ENCODE assay signal across 18 cellular contexts in the genomic region with DNA sequence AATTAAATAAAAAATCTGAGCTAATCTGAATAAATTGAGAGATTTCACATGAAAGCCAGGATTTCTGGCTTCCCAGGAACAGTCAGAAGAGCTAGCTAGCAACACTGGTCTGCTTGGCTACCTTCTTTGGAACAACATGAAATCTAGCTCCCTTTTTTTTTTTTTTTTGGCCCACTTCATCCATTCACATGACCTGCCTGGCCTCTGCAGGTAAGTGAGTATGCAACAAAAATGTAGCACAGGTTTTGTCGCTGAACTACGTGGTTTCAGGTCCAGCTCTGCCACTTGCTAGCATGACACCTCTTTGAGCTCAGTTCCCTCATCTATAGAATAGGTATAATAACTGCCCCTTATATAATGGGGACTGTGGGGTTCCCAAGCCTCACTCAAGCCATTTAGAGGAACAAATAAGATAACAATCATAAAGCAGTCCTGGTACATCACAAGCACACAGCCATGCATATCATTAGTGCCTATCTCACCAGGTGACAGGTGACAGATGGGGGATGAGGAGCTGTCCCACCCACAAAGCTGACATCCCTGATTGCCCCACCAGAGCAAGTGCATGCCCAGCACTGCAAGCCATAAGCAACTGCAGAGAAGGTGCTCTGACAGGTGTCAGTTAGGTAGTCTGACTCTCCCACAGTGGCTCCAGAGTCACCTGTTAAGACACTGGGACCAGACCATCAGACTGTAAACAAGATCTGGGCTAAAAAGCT. TPM values are rescaled to one million over a fixed set of nuclear protein-coding genes. Genes with fewer than 3 reads are reported as not detected.
DNase-seq lines count a peak whose midpoint lies in the region; ATAC-seq and TF ChIP-seq lines count a peak whose summit lies in the region.
"Had no signal": no experiment of that assay in that cellular context is flagged by ENCODE, and none has a peak within 500 bp of the region (broad histone marks: within the 10 kb centered on the region; RNA-seq: fewer than 3 reads in every experiment).

No MANE protein-coding gene starts in this region.

- peaks cover 0 to 3% (median 0%) of the 10 kb centered on the region in 8 donors for H3K9me3 Mint-ChIP-seq in CD4-positive, alpha-beta memory T cell

- ATAC-seq in gastrocnemius medialis: no peak
- ATAC-seq in GM21447 (IDR thresholded peaks at IDR 0.05; ENCODE audit: unreplicated experiment): no peak
- ATAC-seq in SK-N-SH treated with all-trans-retinoic acid at 6 μM for 48 hours: no peak
- ATAC-seq: right lobe of liver had no signal

- H3K4me1 ChIP-seq in CD4-positive, alpha-beta memory T cell (ENCODE audit: insufficient read depth, low read length): peaks cover 89% of the 10 kb centered on the region
- H3K4me1 ChIP-seq in esophagus squamous epithelium (peaks cover 41 to 97% (median 83%) of the 10 kb centered on the region in 3 donors), gastrocnemius medialis (peaks cover 91 to 94% of the 10 kb centered on the region in 2 donors), PC-9 (replicated peaks; ENCODE audit: insufficient read depth) (peaks cover 13% of the 10 kb centered on the region)

- DNase-seq in CD4-positive, alpha-beta memory T cell: no peak
- DNase-seq in NCI-H69 (lab: John Stamatoyannopoulos, UW) (peak; percentile 28), esophagus squamous epithelium (lab: John Stamatoyannopoulos, UW) (no peak), gastrocnemius medialis (no peak), PC-9 (no peak)
- DNase-seq: amniotic stem cell; BE2C; DMS79; erythroblast; MG63; naive B cell; NCI-H187; NCI-H526 treated with DMSO at 0.1 percent for 48 hours; right lobe of liver; stimulated activated CD4-positive, alpha-beta T cell treated with anti-CD3 and anti-CD28 coated beads, Interleukin-4, amount 100 ng/mL, for 24 hours had no signal

- no peak overlapping the region for H3K4me2 ChIP-seq in PC-9

- POLR2A ChIA-PET in CD4-positive, alpha-beta memory T cell (lab: Charles Lee; ENCODE audit: partially characterized antibody): interaction anchor here (0.6 to 7.5 kb wide), 12 partner anchors 9 to 62 kb away, joined by 3 to 82 read pairs (median 11); a partner anchor contains a TSS
- POLR2A ChIA-PET in PC-9 (lab: Charles Lee; ENCODE audit: unreplicated experiment): interaction anchor here (0.5 to 1.0 kb wide), 3 partner anchors 16 to 39 kb away, joined by 3 to 6 read pairs (median 3); a partner anchor contains a TSS

- H3F3A ChIP-seq in PC-9 (ENCODE audit: insufficient read depth, low read depth): no peaks in the 10 kb centered on the region; the same call in 1 of the 2 replicates

- no peaks in the 10 kb centered on the region for H3K9me3 ChIP-seq in CD4-positive, alpha-beta memory T cell (ENCODE audit: control insufficient read depth in 1 of 2, low read length in 2 of 2)
- no peaks in the 10 kb centered on the region for H3K9me3 ChIP-seq in esophagus squamous epithelium
- H3K9me3 ChIP-seq in gastrocnemius medialis: no peaks in the 10 kb centered on the region
- H3K9me3 ChIP-seq in PC-9 (ENCODE audit: insufficient read depth, low read depth): no peaks in the 10 kb centered on the region
- H3K9me3 ChIP-seq: BE2C, MG63, right lobe of liver, vagina had no signal

- no peaks in the 10 kb centered on the region for H3K27me3 Mint-ChIP-seq in CD4-positive, alpha-beta memory T cell

- peaks cover 82% of the 10 kb centered on the region for H3K79me2 ChIP-seq in PC-9 (ENCODE audit: low read depth)

- 84 to 87% methylated on average over 2 of the region's 2 CpGs for WGBS in esophagus squamous epithelium, 2 donors

- H3K4me3 Mint-ChIP-seq in CD4-positive, alpha-beta memory T cell: peak overlapping the region in 7 of 8 donors; percentile 25 to 69 (median 43)
- H3K4me3 Mint-ChIP-seq: naive B cell had no signal

- peaks cover 49 to 92% (median 71%) of the 10 kb centered on the region in 4 donors for H3K4me1 Mint-ChIP-seq in CD4-positive, alpha-beta memory T cell

- peaks cover 10 to 32% of the 10 kb centered on the region in 2 donors for H3K36me3 Mint-ChIP-seq in CD4-positive, alpha-beta memory T cell

- H3K4me3 ChIP-seq in CD4-positive, alpha-beta memory T cell (ENCODE audit: low read length in 2 of 2): no peak overlapping the region
- no peak overlapping the region for H3K4me3 ChIP-seq in esophagus squamous epithelium
- H3K4me3 ChIP-seq in gastrocnemius medialis: no peak overlapping the region
- H3K4me3 ChIP-seq in PC-9: no peak overlapping the region
- H3K4me3 ChIP-seq: MG63, right lobe of liver, vagina had no signal

- no peaks in the 10 kb centered on the region for H3K27me3 ChIP-seq in CD4-positive, alpha-beta memory T cell (ENCODE audit: insufficient read depth, low read length)
- no peaks in the 10 kb centered on the region for H3K27me3 ChIP-seq in esophagus squamous epithelium
- no peaks in the 10 kb centered on the region for H3K27me3 ChIP-seq in gastrocnemius medialis
- no peaks in the 10 kb centered on the region for H3K27me3 ChIP-seq in PC-9 (ENCODE audit: insufficient read depth, low read depth)
- H3K27me3 ChIP-seq: BE2C, MG63, right lobe of liver, vagina had no signal

- no peaks in the 10 kb centered on the region for H3K9me2 ChIP-seq in PC-9 (ENCODE audit: insufficient read depth)

- in situ Hi-C loops in gastrocnemius medialis (cut with MboI; ENCODE audit: low sequenced_read_pairs in 4 of 4): no loop called here

- no TSS peak for BruUV-seq in PC-9 (replicated peaks; lab: Mats Ljungman, UMichigan)

- H4K20me1 ChIP-seq in PC-9 (ENCODE audit: insufficient read depth): peaks cover 33% of the 10 kb centered on the region

- intact Hi-C loops in CD4-positive, alpha-beta memory T cell (cut with micrococcal nuclease): no loop called here
- intact Hi-C loops in esophagus squamous epithelium (cut with DNase I): no loop called here
- intact Hi-C loops in gastrocnemius medialis (cut with DNase I; ENCODE audit: low total_unique reads): no loop called here
- intact Hi-C loops in PC-9 (cut with micrococcal nuclease; ENCODE audit: unreplicated experiment): no loop called here

- peak overlapping the region; percentile 30 to 83 (median 72) for H3K27ac Mint-ChIP-seq in CD4-positive, alpha-beta memory T cell
- H3K27ac Mint-ChIP-seq: naive B cell had no signal

- CTCF ChIA-PET in CD4-positive, alpha-beta memory T cell (lab: Charles Lee; ENCODE audit: partially characterized antibody): interaction anchor here (1.0 to 32.3 kb wide), 7 partner anchors 9 to 52 kb away, joined by 3 to 1075 read pairs (median 5); a partner anchor contains a TSS
- CTCF ChIA-PET in PC-9 (lab: Charles Lee): interaction anchor here (0.9 kb wide), 1 partner anchor 12 kb away, joined by 5 read pairs; no protein-coding TSS in a partner anchor

- no peak overlapping the region for H2AFZ ChIP-seq in PC-9

- H3K36me3 ChIP-seq in CD4-positive, alpha-beta memory T cell (ENCODE audit: insufficient read depth, low read length): no peaks in the 10 kb centered on the region
- H3K36me3 ChIP-seq in esophagus squamous epithelium (no peaks in the 10 kb centered on the region), gastrocnemius medialis (no peaks in the 10 kb centered on the region), PC-9 (ENCODE audit: low read depth) (no peaks in the 10 kb centered on the region)
- H3K36me3 ChIP-seq: BE2C, vagina had no signal

- H3K27ac ChIP-seq in CD4-positive, alpha-beta memory T cell (ENCODE audit: low read depth, low read length): no peak overlapping the region
- H3K27ac ChIP-seq in esophagus squamous epithelium (peak overlapping the region in 3 of 4 donors; percentile 77 to 85 (median 84)), gastrocnemius medialis (peak overlapping the region; percentile 97 to 99 (median 98)), PC-9 (no peak overlapping the region)

- no peak for TF ChIP-seq POLR2A in esophagus squamous epithelium (IDR thresholded peaks at IDR 0.05)
- no peak for TF ChIP-seq POLR2A in gastrocnemius medialis (IDR thresholded peaks at IDR 0.05)

- TF ChIP-seq CTCF in esophagus squamous epithelium (IDR thresholded peaks at IDR 0.05) (no peak), gastrocnemius medialis (IDR thresholded peaks at IDR 0.05 in 4 of 5, conservative IDR thresholded peaks at IDR 0.05 in 1 of 5) (no peak), PC-9 (conservative IDR thresholded peaks at IDR 0.05) (no peak)

TF ChIP-seq in SK-N-SH treated with all-trans-retinoic acid at 6 μM for 48 hours, 23 proteins besides CTCF, POLR2A, EP300 and RAD21 (continues in another document):
- TF ChIP-seq OSR1 (CRISPR knock-in tag; IDR thresholded peaks at IDR 0.05) (no peak), GLIS3 (CRISPR knock-in tag; IDR thresholded peaks at IDR 0.05) (no peak), SNAI2 (CRISPR knock-in tag; IDR thresholded peaks at IDR 0.05) (no peak), BACH2 (CRISPR knock-in tag; IDR thresholded peaks at IDR 0.05; ENCODE audit: borderline replicate concordance) (no peak), ZFP3 (CRISPR knock-in tag; IDR thresholded peaks at IDR 0.05) (no peak), ZNF8 (CRISPR knock-in tag; IDR thresholded peaks at IDR 0.05) (no peak)

RNA-seq across cellular contexts. Expression of a gene that starts 25.6 kb away (rescaled TPM):
- total RNA-seq in CD4-positive, alpha-beta memory T cell: 100 to 1,000 TPM; 108 to 126 TPM
- polyA plus RNA-seq in CD4-positive, alpha-beta memory T cell: 100 to 1,000 TPM in 1 of 2 donors, 10 to 100 TPM in 1; 81.7 to 115 TPM
- total RNA-seq in esophagus squamous epithelium (10 to 100 TPM; 18.2 to 44.4 (median 21.4) TPM), gastrocnemius medialis (100 to 1,000 TPM in 1 of 4 donors, 10 to 100 TPM in 3; 48.8 to 102 (median 77.9) TPM), PC-9 (2021) (191 and 218 TPM in 2 replicates)

RNA-seq across cellular contexts. Expression of a gene that starts 39.0 kb away (rescaled TPM):
- total RNA-seq in CD4-positive, alpha-beta memory T cell: 1,000 to 10,000 TPM; 1,817 to 1,965 TPM
- 1,000 to 10,000 TPM; 1,342 to 2,125 TPM for polyA plus RNA-seq in CD4-positive, alpha-beta memory T cell
- 1,000 to 10,000 TPM; 3,136 to 5,114 (median 4,044) TPM for total RNA-seq in esophagus squamous epithelium
- total RNA-seq in gastrocnemius medialis: 1,000 to 10,000 TPM; 2,008 to 3,982 (median 3,189) TPM
- 2,334 and 2,540 TPM in 2 replicates for total RNA-seq in PC-9 (2021)

RNA-seq across cellular contexts. Expression of a gene that starts 45.4 kb away (rescaled TPM):
- total RNA-seq in CD4-positive, alpha-beta memory T cell: 100 to 1,000 TPM; 127 to 132 TPM
- polyA plus RNA-seq in CD4-positive, alpha-beta memory T cell: 10 to 100 TPM; 13.9 to 29.6 TPM
- total RNA-seq in esophagus squamous epithelium: 100 to 1,000 TPM in 1 of 4 donors, 10 to 100 TPM in 3; 39.5 to 117 (median 63.7) TPM
- total RNA-seq in gastrocnemius medialis: 10 to 100 TPM; 58.2 to 99.7 (median 87.4) TPM
- total RNA-seq in PC-9 (2021): 116 and 119 TPM in 2 replicates

RNA-seq across cellular contexts. Expression of a gene that starts 51.8 kb away (rescaled TPM):
- over 10,000 TPM in 1 of 2 experiments, 1,000 to 10,000 TPM in 1; 8,627 to 11,547 TPM for total RNA-seq in CD4-positive, alpha-beta memory T cell
- not detected for polyA plus RNA-seq in CD4-positive, alpha-beta memory T cell
- total RNA-seq in esophagus squamous epithelium (under 1 TPM in 3 of 4 donors, not detected in 1; under 0.01 TPM), gastrocnemius medialis (under 1 TPM in 2 of 4 donors, not detected in 2; under 0.01 TPM), PC-9 (2021) (2,281 and 3,957 TPM in 2 replicates)

RNA-seq across cellular contexts. Expression of a gene that starts 53.1 kb away (rescaled TPM):
- 1,000 to 10,000 TPM in 1 of 2 experiments, 100 to 1,000 TPM in 1; 925 to 1,200 TPM for total RNA-seq in CD4-positive, alpha-beta memory T cell
- not detected for polyA plus RNA-seq in CD4-positive, alpha-beta memory T cell
- total RNA-seq in esophagus squamous epithelium (under 1 TPM in 3 of 4 donors, not detected in 1; under 0.01 TPM), gastrocnemius medialis (under 1 TPM in 1 of 4 donors, not detected in 3; under 0.01 TPM), PC-9 (2021) (1,857 and 3,341 TPM in 2 replicates)

Comparison
In these comparisons a context has a peak if more than half of its experiments do, and no peak if none do; other contexts are left out.
1. H3K27ac ChIP-seq: peak in esophagus squamous epithelium (3 of 4) and gastrocnemius medialis (4 of 4); none in CD4-positive, alpha-beta memory T cell (single experiment) and PC-9 (single experiment).